ENCODE assay signal across 32 cellular contexts in genomic region chr5:80508844-80509243, GRCh38.
"Had no signal": no experiment of that assay in that cellular context is flagged by ENCODE, and none has a peak within 500 bp of the region (broad histone marks: within the 10 kb centered on the region; RNA-seq: fewer than 3 reads in every experiment).

No MANE protein-coding gene starts in this region.

- H3K4me3 Mint-ChIP-seq: naive thymus-derived CD8-positive, alpha-beta T cell; natural killer cell treated with Interleukin-12 subunit alpha and Interleukin-12 subunit beta and Interleukin-15 and Interleukin-18, amount 100 ng/mL, for 72 hours; nephron progenitor cell; neural crest cell; stimulated activated memory B cell treated with anti-CD40 and anti-IgM and Interleukin-4, amounts not matched to agents 10 μg/mL and 1 μg/mL and 100 μg/mL, for 72 hours; stimulated activated naive CD8-positive, alpha-beta T cell treated with anti-CD3 and anti-CD28 coated beads, Interleukin-15, amount 100 ng/mL, for 72 hours had no signal

- H3K4me1 Mint-ChIP-seq: nephron progenitor cell; neural crest cell; stimulated activated naive CD8-positive, alpha-beta T cell treated with anti-CD3 and anti-CD28 coated beads, Interleukin-15, amount 100 ng/mL, for 72 hours had no signal

- H3K27ac ChIP-seq: ovary, parathyroid adenoma, psoas muscle, skin epidermis, spleen, thoracic aorta, thyroid gland, tibial nerve, upper lobe of left lung, vagina had no signal

- H3K27ac Mint-ChIP-seq: naive thymus-derived CD8-positive, alpha-beta T cell; natural killer cell treated with Interleukin-12 subunit alpha and Interleukin-12 subunit beta and Interleukin-15 and Interleukin-18, amount 100 ng/mL, for 72 hours; nephron progenitor cell; progenitor cell of endocrine pancreas; stimulated activated memory B cell treated with anti-CD40 and anti-IgM and Interleukin-4, amounts not matched to agents 10 μg/mL and 1 μg/mL and 100 μg/mL, for 72 hours; stimulated activated naive CD8-positive, alpha-beta T cell treated with anti-CD3 and anti-CD28 coated beads, Interleukin-15, amount 100 ng/mL, for 72 hours had no signal

- H3K79me2 ChIP-seq: parathyroid adenoma had no signal

- H3K4me3 ChIP-seq: ovary, psoas muscle, skin epidermis, smooth muscle cell, spleen, thoracic aorta, thyroid gland, tibial nerve, upper lobe of left lung, vagina had no signal

- H3K27me3 ChIP-seq: ovary, spleen, thyroid gland, tibial nerve, upper lobe of left lung, vagina had no signal

- H3K4me2 ChIP-seq: smooth muscle cell had no signal

- H3K9me3 ChIP-seq: ovary, psoas muscle, spleen, thoracic aorta, thyroid gland, tibial nerve, upper lobe of left lung, vagina had no signal

- H3K36me3 Mint-ChIP-seq: natural killer cell treated with Interleukin-12 subunit alpha and Interleukin-12 subunit beta and Interleukin-15 and Interleukin-18, amount 100 ng/mL, for 72 hours; stimulated activated memory B cell treated with anti-CD40 and anti-IgM and Interleukin-4, amounts not matched to agents 10 μg/mL and 1 μg/mL and 100 μg/mL, for 72 hours had no signal

- H3K4me1 ChIP-seq: parathyroid adenoma, psoas muscle, thyroid gland, tibial nerve, upper lobe of left lung had no signal

- H2AFZ ChIP-seq: parathyroid adenoma had no signal

- H3K27me3 Mint-ChIP-seq: naive thymus-derived CD8-positive, alpha-beta T cell; progenitor cell of endocrine pancreas; stimulated activated memory B cell treated with anti-CD40 and anti-IgM and Interleukin-4, amounts not matched to agents 10 μg/mL and 1 μg/mL and 100 μg/mL, for 72 hours; stimulated activated naive CD8-positive, alpha-beta T cell treated with anti-CD3 and anti-CD28 coated beads, Interleukin-15, amount 100 ng/mL, for 72 hours had no signal

- FAIRE-seq: urothelium cell line had no signal

- ATAC-seq: naive thymus-derived CD8-positive, alpha-beta T cell; natural killer cell treated with Interleukin-12 subunit alpha and Interleukin-12 subunit beta and Interleukin-15 and Interleukin-18, amount 100 ng/mL, for 72 hours; psoas muscle; right cardiac atrium; sciatic nerve; stimulated activated memory B cell treated with anti-CD40 and anti-IgM and Interleukin-4, amounts not matched to agents 10 μg/mL and 1 μg/mL and 100 μg/mL, for 72 hours; stimulated activated naive CD8-positive, alpha-beta T cell treated with anti-CD3 and anti-CD28 coated beads, Interleukin-15, amount 100 ng/mL, for 72 hours; stimulated activated naive CD8-positive, alpha-beta T cell treated with anti-CD3 and anti-CD28 coated beads, Interleukin-15, Interleukin-2, amounts not matched to agents 100 U/mL and 50 U/mL, for 24 hours had no signal

- H3K9ac ChIP-seq: parathyroid adenoma had no signal

- H3K9me3 Mint-ChIP-seq: naive thymus-derived CD8-positive, alpha-beta T cell; natural killer cell treated with Interleukin-12 subunit alpha and Interleukin-12 subunit beta and Interleukin-15 and Interleukin-18, amount 100 ng/mL, for 72 hours; nephron progenitor cell; neural crest cell; stimulated activated memory B cell treated with anti-CD40 and anti-IgM and Interleukin-4, amounts not matched to agents 10 μg/mL and 1 μg/mL and 100 μg/mL, for 72 hours; stimulated activated naive CD8-positive, alpha-beta T cell treated with anti-CD3 and anti-CD28 coated beads, Interleukin-15, amount 100 ng/mL, for 72 hours had no signal

- H3K36me3 ChIP-seq: ovary, thoracic aorta, thyroid gland, upper lobe of left lung, vagina had no signal

- DNase-seq: naive thymus-derived CD8-positive, alpha-beta T cell; nephron progenitor cell; occipital lobe; ovary; posterior cingulate gyrus; psoas muscle; right cardiac atrium; spleen; stimulated activated CD4-positive, alpha-beta T cell treated with anti-CD3 and anti-CD28 coated beads, Interleukin-12 subunit alpha, Interleukin-12 subunit beta, amount 100 ng/mL, for 4 hours; stimulated activated CD4-positive, alpha-beta T cell treated with anti-CD3 and anti-CD28 coated beads, Interleukin-1b, Interleukin-23, amount 100 ng/mL, for 48 hours; stimulated activated CD4-positive, alpha-beta T cell treated with anti-CD3 and anti-CD28 coated beads, Interleukin-4, amount 100 ng/mL, for 1 hour; stimulated activated CD4-positive, alpha-beta T cell treated with anti-CD3 and anti-CD28 coated beads, Interleukin-4, amount 100 ng/mL, for 4 hours; stimulated activated CD8-positive, alpha-beta memory T cell treated with anti-CD3 and anti-CD28 coated beads, Interleukin-4, amount 100 ng/mL, for 48 hours; stimulated activated naive CD4-positive, alpha-beta T cell; stimulated activated naive CD8-positive, alpha-beta T cell treated with anti-CD3 and anti-CD28 coated beads, Interleukin-15, amount 100 ng/mL, for 72 hours; stimulated activated naive CD8-positive, alpha-beta T cell treated with anti-CD3 and anti-CD28 coated beads, Interleukin-15, Interleukin-2, amounts not matched to agents 100 U/mL and 50 U/mL, for 24 hours; substantia nigra; thyroid gland; trophoblast cell; upper lobe of left lung had no signal
